18 cellular contexts compared by ENCODE assay signal in the genomic region with DNA sequence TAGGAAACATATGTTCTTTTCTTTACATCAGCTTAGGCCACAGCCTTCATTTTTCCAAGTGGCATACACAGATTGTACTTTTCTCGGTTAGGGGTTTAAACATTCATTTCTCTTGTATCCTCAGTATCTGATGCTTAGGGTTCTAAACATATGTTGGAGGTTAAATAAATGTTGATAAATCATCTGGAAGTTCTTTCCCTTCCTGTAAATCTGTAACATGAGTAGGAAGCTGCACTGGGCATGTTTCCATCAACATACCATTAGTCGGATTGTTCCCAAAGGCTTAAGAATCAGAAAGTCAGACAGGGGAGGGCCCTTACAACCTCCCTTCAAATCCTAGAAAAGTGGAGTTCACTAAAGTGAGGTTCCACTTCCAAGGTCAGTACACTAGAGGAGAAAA. TPM values are rescaled to one million over a fixed set of nuclear protein-coding genes. Genes with fewer than 3 reads are reported as not detected.
DNase-seq lines count a peak whose midpoint lies in the region; FAIRE-seq and TF ChIP-seq lines count a peak whose summit lies in the region.
"Had no signal": no experiment of that assay in that cellular context is flagged by ENCODE, and none has a peak within 500 bp of the region (broad histone marks: within the 10 kb centered on the region; RNA-seq: fewer than 3 reads in every experiment).

No MANE protein-coding gene starts in this region.

- no peak overlapping the region for H3K27ac ChIP-seq in endothelial cell of umbilical vein (ENCODE audit: insufficient read depth, low read depth, low read length)
- H3K27ac ChIP-seq in esophagus muscularis mucosa (replicated peaks in 1 of 4), result no peak overlapping the region

- H3K9me3 Mint-ChIP-seq in osteocyte (ENCODE audit: unreplicated experiment), result no peaks in the 10 kb centered on the region
- H3K9me3 Mint-ChIP-seq: CD14-positive monocyte, IgD-negative memory B cell had no signal

- H3K9me3 ChIP-seq in endothelial cell of umbilical vein (replicated peaks; ENCODE audit: control insufficient read depth, insufficient read depth, low read length) (no peaks in the 10 kb centered on the region), esophagus muscularis mucosa (no peaks in the 10 kb centered on the region)

- CTCF ChIA-PET in endothelial cell of umbilical vein (lab: Charles Lee), result interaction anchor here (1.8 kb wide), 1 partner anchor 27 kb away, joined by 4 read pairs; no protein-coding TSS in a partner anchor

- no peaks in the 10 kb centered on the region for H3K27me3 ChIP-seq in endothelial cell of umbilical vein (ENCODE audit: control insufficient read depth in 2 of 2, insufficient read depth in 2 of 2, low read length in 2 of 2)
- no peaks in the 10 kb centered on the region for H3K27me3 ChIP-seq in esophagus muscularis mucosa

- no TSS peak for BruUV-seq in endothelial cell of umbilical vein (replicated peaks; lab: Mats Ljungman, UMichigan)

- POLR2A ChIA-PET in endothelial cell of umbilical vein (lab: Charles Lee), result no interaction called here

- H3K36me3 ChIP-seq in endothelial cell of umbilical vein (ENCODE audit: control insufficient read depth in 2 of 2, extremely low read depth in 1 of 2, insufficient read depth in 2 of 2, low read length in 2 of 2), result no peaks in the 10 kb centered on the region
- H3K36me3 ChIP-seq in esophagus muscularis mucosa, result no peaks in the 10 kb centered on the region

- no peak for TF ChIP-seq EP300 in esophagus muscularis mucosa (IDR thresholded peaks at IDR 0.05)

- H3K4me1 Mint-ChIP-seq in osteocyte (ENCODE audit: unreplicated experiment), result peaks cover 13% of the 10 kb centered on the region
- H3K4me1 Mint-ChIP-seq: IgD-negative memory B cell had no signal

- TF ChIP-seq CTCF in endothelial cell of umbilical vein (IDR thresholded peaks at IDR 0.05; ENCODE audit: extremely low read depth in 1 of 2, insufficient read depth in 1 of 2, low read depth in 1 of 2, low read length in 2 of 2) (no peak), osteocyte (IDR thresholded peaks at IDR 0.05) (no peak), esophagus muscularis mucosa (IDR thresholded peaks at IDR 0.05) (no peak)

- no peaks in the 10 kb centered on the region for H3K4me1 ChIP-seq in endothelial cell of umbilical vein (ENCODE audit: control insufficient read depth, extremely low read depth, insufficient read depth, low read length)
- no peaks in the 10 kb centered on the region for H3K4me1 ChIP-seq in esophagus muscularis mucosa

- 67% methylated on average over 2 of the region's 2 CpGs for WGBS in esophagus muscularis mucosa

- TF ChIP-seq POLR2A in endothelial cell of umbilical vein (IDR thresholded peaks at IDR 0.05; ENCODE audit: low read depth, low read length), result no peak
- TF ChIP-seq POLR2A in esophagus muscularis mucosa (IDR thresholded peaks at IDR 0.05; ENCODE audit: low read depth), result no peak

- no peaks in the 10 kb centered on the region for H3K79me2 ChIP-seq in endothelial cell of umbilical vein (ENCODE audit: control insufficient read depth, insufficient read depth, low read length)

- DNase-seq in GM04504 (ENCODE audit: low read depth), result peak; percentile 34
- peak; percentile 33 for DNase-seq in NCI-H82 treated with DMSO at 0.1 percent for 48 hours (lab: John Stamatoyannopoulos, UW; ENCODE audit: unreplicated experiment)
- peak; percentile 67 for DNase-seq in endothelial cell of umbilical vein (ENCODE audit: low read depth, low spot score)
- DNase-seq in osteocyte (ENCODE audit: extremely low spot score, unreplicated experiment), result no peak
- no peak for DNase-seq in esophagus muscularis mucosa (ENCODE audit: extremely low spot score)
- DNase-seq in inferior parietal cortex (ENCODE audit: extremely low spot score), result no peak
- DNase-seq in activated CD4-positive, alpha-beta T cell treated with anti-CD3 and anti-CD28 coated beads for 4 hours, result no peak
- DNase-seq in stimulated activated CD4-positive, alpha-beta T cell treated with anti-CD3 and anti-CD28 coated beads, Interleukin-4, amount 100 ng/mL, for 1 hour, result no peak
- DNase-seq: activated gamma-delta T cell treated with Interleukin-2 at 50 U/mL for 16 hours; caudate nucleus; DMS79; NK-92 treated with Interleukin-12 subunit alpha and Interleukin-12 subunit beta, amount 100 ng/mL, for 24 hours; right cardiac atrium; stimulated activated CD4-positive, alpha-beta T cell treated with anti-CD3 and anti-CD28 coated beads, Interleukin-1b, Interleukin-23, amount 100 ng/mL, for 48 hours; T-helper 17 cell had no signal

- no peaks in the 10 kb centered on the region for H3K36me3 Mint-ChIP-seq in osteocyte (ENCODE audit: unreplicated experiment)

- H3K9me1 ChIP-seq in endothelial cell of umbilical vein (replicated peaks; ENCODE audit: control insufficient read depth, extremely low read depth, insufficient read depth, low read length), result no peaks in the 10 kb centered on the region

- H4K20me1 ChIP-seq in endothelial cell of umbilical vein (replicated peaks; ENCODE audit: control insufficient read depth, extremely low read depth, insufficient read depth, low read length), result no peaks in the 10 kb centered on the region

- no peak overlapping the region for H2AFZ ChIP-seq in endothelial cell of umbilical vein (ENCODE audit: low read depth, low read length)

- dilution Hi-C loops in endothelial cell of umbilical vein (cut with MboI; ENCODE audit: extremely low pct_ligation_motif_present, low sequenced_read_pairs), result no loop called here

- no peak overlapping the region for H3K9ac ChIP-seq in endothelial cell of umbilical vein (replicated peaks; ENCODE audit: extremely low read depth, insufficient read depth, low read length)

- no peak overlapping the region for H3K4me3 Mint-ChIP-seq in osteocyte (ENCODE audit: unreplicated experiment)
- H3K4me3 Mint-ChIP-seq: CD14-positive monocyte, IgD-negative memory B cell, T-helper 17 cell had no signal

- intact Hi-C loops in endothelial cell of umbilical vein (cut with micrococcal nuclease), result no loop called here
- intact Hi-C loops in esophagus muscularis mucosa (cut with DNase I), result no loop called here

- peaks cover 6% of the 10 kb centered on the region for H3K27me3 Mint-ChIP-seq in osteocyte (ENCODE audit: unreplicated experiment)
- H3K27me3 Mint-ChIP-seq: IgD-negative memory B cell had no signal

- FAIRE-seq in endothelial cell of umbilical vein (lab: Jason Lieb, UNC), result no peak

- H3K4me3 ChIP-seq in endothelial cell of umbilical vein (replicated peaks in 1 of 3; ENCODE audit: insufficient read depth in 1 of 3, low read depth in 1 of 3, low read length in 3 of 3), result no peak overlapping the region
- H3K4me3 ChIP-seq in esophagus muscularis mucosa, result no peak overlapping the region
- H3K4me3 ChIP-seq: lung had no signal

- H3K27ac Mint-ChIP-seq in osteocyte (ENCODE audit: unreplicated experiment), result peak overlapping the region; percentile 2
- H3K27ac Mint-ChIP-seq: CD14-positive monocyte, IgD-negative memory B cell, T-helper 17 cell had no signal

- no peak overlapping the region for H3K4me2 ChIP-seq in endothelial cell of umbilical vein (ENCODE audit: insufficient read depth, low read length)

TF ChIP-seq in endothelial cell of umbilical vein, 7 proteins besides CTCF, POLR2A, EP300 and RAD21:
- no peak for TF ChIP-seq GATA2 (IDR thresholded peaks at IDR 0.05; ENCODE audit: insufficient read depth, insufficient read length, low read depth, low read length)
- TF ChIP-seq, protein P1, sequence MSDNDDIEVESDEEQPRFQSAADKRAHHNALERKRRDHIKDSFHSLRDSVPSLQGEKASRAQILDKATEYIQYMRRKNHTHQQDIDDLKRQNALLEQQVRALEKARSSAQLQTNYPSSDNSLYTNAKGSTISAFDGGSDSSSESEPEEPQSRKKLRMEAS (IDR thresholded peaks at IDR 0.05; ENCODE audit: insufficient read depth, insufficient read length), result no peak
- no peak for TF ChIP-seq MYC (IDR thresholded peaks at IDR 0.05; ENCODE audit: low read depth, low read length)
- TF ChIP-seq FOS (IDR thresholded peaks at IDR 0.05; ENCODE audit: borderline replicate concordance, insufficient read depth, low read length), result no peak
- no peak for TF ChIP-seq JUN (IDR thresholded peaks at IDR 0.05; ENCODE audit: borderline replicate concordance, insufficient read depth, insufficient read length, low read depth)
- no peak for TF ChIP-seq EZH2 (IDR thresholded peaks at IDR 0.05; ENCODE audit: borderline replicate concordance, low read depth, low read length, severe bottlenecking)
- no peak for TF ChIP-seq POLR2AphosphoS5 (IDR thresholded peaks at IDR 0.05; ENCODE audit: insufficient read depth, low read depth, low read length)

RNA-seq across cellular contexts. Expression of gene BCLAF1, which starts 54.8 kb away (rescaled TPM):
- total RNA-seq in endothelial cell of umbilical vein (151 and 156 TPM in 2 replicates), osteocyte (153 and 155 TPM in 2 replicates), esophagus muscularis mucosa (10 to 100 TPM; 69.7 to 90.1 (median 75.4) TPM)
- 18.9 and 23.4 TPM in 2 replicates for polyA plus RNA-seq in endothelial cell of umbilical vein
- 27.9 and 29.3 TPM in 2 replicates for polyA plus RNA-seq in endothelial cell of umbilical vein (2011; cell fraction: cytosol; rRNA removed)
- polyA plus RNA-seq in endothelial cell of umbilical vein (2011; cell fraction: nucleus; rRNA removed), result 111 and 146 TPM in 2 replicates
- polyA plus RNA-seq in endothelial cell of umbilical vein (2012), result 82.1 and 108 TPM in 2 replicates
- 95.3 and 104 TPM in 2 replicates for polyA minus RNA-seq in endothelial cell of umbilical vein
- 90.4 TPM for polyA minus RNA-seq in endothelial cell of umbilical vein (2011; cell fraction: cytosol; rRNA and poly(A)+ RNA removed)
- polyA minus RNA-seq in endothelial cell of umbilical vein (2011; cell fraction: nucleus; rRNA and poly(A)+ RNA removed), result 252 and 329 TPM in 2 replicates

Comparison
In these comparisons a context has a peak if more than half of its experiments do, and no peak if none do; other contexts are left out.
1. DNase-seq: peak in GM04504 (single experiment), NCI-H82 treated with DMSO at 0.1 percent for 48 hours (single experiment) and endothelial cell of umbilical vein (single experiment); none in osteocyte (single experiment), esophagus muscularis mucosa (single experiment), inferior parietal cortex (single experiment), activated CD4-positive, alpha-beta T cell treated with anti-CD3 and anti-CD28 coated beads for 4 hours (0 of 2) and stimulated activated CD4-positive, alpha-beta T cell treated with anti-CD3 and anti-CD28 coated beads, Interleukin-4, amount 100 ng/mL, for 1 hour (single experiment).